In the genomic region with DNA sequence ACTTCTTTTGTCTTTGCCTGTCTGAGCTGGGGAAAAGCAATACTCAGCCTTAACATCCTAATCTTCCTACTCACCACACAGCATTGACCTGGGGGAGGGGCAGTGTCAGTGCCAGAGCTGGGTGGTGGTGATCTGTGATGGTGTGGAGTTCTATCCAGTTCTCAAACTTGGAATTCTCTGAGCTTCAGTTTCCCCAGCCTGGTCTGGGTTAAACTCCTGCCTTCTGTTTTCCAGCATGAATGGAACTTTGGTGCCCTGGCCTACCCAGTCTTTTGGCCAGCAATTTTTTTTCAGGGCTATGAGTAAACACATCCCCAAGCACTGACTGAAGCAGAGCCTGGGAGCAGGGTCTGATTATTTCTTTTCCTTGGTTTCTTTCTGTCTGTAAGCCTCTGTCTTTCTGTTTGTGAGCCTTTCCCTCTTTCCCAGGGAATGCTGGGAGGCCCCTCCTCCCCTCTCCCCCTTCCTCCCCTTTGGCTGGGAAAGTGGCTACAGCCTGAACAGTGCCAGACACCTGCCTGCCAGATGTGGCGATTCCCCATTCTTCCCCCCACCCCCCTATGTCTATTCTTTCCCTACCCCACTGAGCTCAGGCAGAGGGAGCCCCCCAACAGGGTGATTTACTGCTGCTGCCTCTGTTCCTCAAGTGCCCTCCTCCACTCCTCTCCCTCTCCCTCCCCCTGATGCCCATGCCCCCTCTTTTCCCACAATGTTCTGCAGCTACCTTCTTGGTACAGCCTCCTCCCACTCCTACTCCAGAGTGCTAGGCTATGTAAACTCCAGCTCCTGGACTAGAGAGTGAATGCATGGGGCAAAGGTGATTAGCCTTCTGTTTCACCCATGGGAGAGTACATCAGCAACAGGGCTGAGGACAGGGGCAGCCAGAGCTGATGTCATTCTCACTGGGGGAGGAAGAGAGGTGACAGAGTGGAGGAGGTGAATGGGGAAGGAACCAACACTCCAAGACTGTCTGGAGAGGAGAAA, we compare ENCODE assay signal across 8 cellular contexts. TPM values are rescaled to one million over a fixed set of nuclear protein-coding genes. Genes with fewer than 3 reads are reported as not detected.
A peak's percentile ranks its signal among the peaks of the same experiment; 100 is the strongest.
DNase-seq lines count a peak whose midpoint lies in the region; ATAC-seq, FAIRE-seq and TF ChIP-seq lines count a peak whose summit lies in the region.

No MANE protein-coding gene starts in this region.

- no peaks in the 10 kb centered on the region for H3K27me3 ChIP-seq in thoracic aorta (replicated peaks; ENCODE audit: insufficient read depth)

- no peak overlapping the region for H3K4me3 ChIP-seq in thoracic aorta

- H3K9me3 ChIP-seq in thoracic aorta = no peaks in the 10 kb centered on the region

- no peak overlapping the region for H3K4me3 Mint-ChIP-seq in endothelial cell (ENCODE audit: unreplicated experiment)

- FAIRE-seq in D721Med (lab: Jason Lieb, UNC) = no peak

- DNase-seq in NCI-H1694 treated with DMSO at 0.1 percent for 48 hours (lab: John Stamatoyannopoulos, UW) = peak; percentile 21
- DNase-seq in left kidney (ENCODE audit: low read depth, low spot score) = peak; percentile 86
- DNase-seq in thoracic aorta (ENCODE audit: low spot score) = no peak
- DNase-seq in D721Med (ENCODE audit: insufficient read length, low spot score) = no peak
- no peak for DNase-seq in NCI-H1436 (lab: John Stamatoyannopoulos, UW)
- DNase-seq in endothelial cell (ENCODE audit: low spot score) = no peak

- peaks cover 9% of the 10 kb centered on the region for H3K36me3 Mint-ChIP-seq in endothelial cell (ENCODE audit: low read depth, unreplicated experiment)

- no peak overlapping the region for H3K27ac Mint-ChIP-seq in endothelial cell (ENCODE audit: unreplicated experiment)

- H3K36me3 ChIP-seq in thoracic aorta = peaks cover 23% of the 10 kb centered on the region

- ATAC-seq in thoracic aorta (ENCODE audit: insufficient number of reproducible peaks, low FRiP score, low read depth) (no peak), HG03045 (IDR thresholded peaks at IDR 0.05; ENCODE audit: unreplicated experiment) (no peak)

- H3K4me1 ChIP-seq in thoracic aorta (ENCODE audit: control insufficient read depth in 1 of 2, low read depth in 2 of 2) = peaks cover 8 to 25% of the 10 kb centered on the region in 2 donors

- H3K4me1 Mint-ChIP-seq in endothelial cell (ENCODE audit: unreplicated experiment) = peaks cover 42% of the 10 kb centered on the region

- no peaks in the 10 kb centered on the region for H3K9me3 Mint-ChIP-seq in endothelial cell (ENCODE audit: unreplicated experiment)

- peak overlapping the region; percentile 98 for H3K27ac ChIP-seq in angular gyrus (ENCODE audit: low read depth, low read length)
- peak overlapping the region; percentile 3 to 45 for H3K27ac ChIP-seq in thoracic aorta

- peaks cover 12% of the 10 kb centered on the region for H3K27me3 Mint-ChIP-seq in endothelial cell (ENCODE audit: unreplicated experiment)

- no peak for TF ChIP-seq CTCF in thoracic aorta (IDR thresholded peaks at IDR 0.05)
- TF ChIP-seq CTCF in D721Med (IDR thresholded peaks at IDR 0.05; ENCODE audit: insufficient read depth, missing control alignments) = no peak
- TF ChIP-seq CTCF in endothelial cell (IDR thresholded peaks at IDR 0.05; ENCODE audit: unreplicated experiment) = no peak

RNA-seq across cellular contexts. Expression of gene GPR84, which starts 11.1 kb away (rescaled TPM):
- total RNA-seq in thoracic aorta (1 to 10 TPM in 1 of 2 donors, under 1 TPM in 1; 0.95 to 2.3 TPM), endothelial cell (ENCODE audit: unreplicated experiment) (0.41 TPM)

RNA-seq across cellular contexts. Expression of gene COPZ1, which starts 28.3 kb away (rescaled TPM):
- total RNA-seq in thoracic aorta (10 to 100 TPM; 38.7 to 59.4 TPM), endothelial cell (ENCODE audit: unreplicated experiment) (130 TPM)

RNA-seq across cellular contexts. Expression of gene ZNF385A, which starts 31.4 kb away (rescaled TPM):
- total RNA-seq in thoracic aorta = 10 to 100 TPM in 1 of 2 donors, 1 to 10 TPM in 1; 7.4 to 19.0 TPM
- 15.6 TPM for total RNA-seq in endothelial cell (ENCODE audit: unreplicated experiment)

RNA-seq across cellular contexts. Expression of gene NFE2, which starts 52.4 kb away (rescaled TPM):
- 1 to 10 TPM in 1 of 2 donors, not detected in 1; 1.8 TPM for total RNA-seq in thoracic aorta
- 0.49 TPM for total RNA-seq in endothelial cell (ENCODE audit: unreplicated experiment)

Comparison
In these comparisons a context has a peak if more than half of its experiments do, and no peak if none do; other contexts are left out.
1. DNase-seq: peak in NCI-H1694 treated with DMSO at 0.1 percent for 48 hours (single experiment) and left kidney (single experiment); none in thoracic aorta (single experiment), D721Med (single experiment), NCI-H1436 (single experiment) and endothelial cell (single experiment).